In genomic region chr18:37546023-37546537, GRCh38 we compare ENCODE assay signal across 1 cellular context.
TF ChIP-seq lines count a peak whose summit lies in the region.

No MANE protein-coding gene starts in this region.

TF ChIP-seq in H1, 55 proteins besides CTCF, POLR2A, EP300 and RAD21:
- no peak for TF ChIP-seq EGR1 (IDR thresholded peaks at IDR 0.05; ENCODE audit: borderline replicate concordance, low read depth, low read length)
